ENCODE assay signal across 1 cellular context in the genomic region with DNA sequence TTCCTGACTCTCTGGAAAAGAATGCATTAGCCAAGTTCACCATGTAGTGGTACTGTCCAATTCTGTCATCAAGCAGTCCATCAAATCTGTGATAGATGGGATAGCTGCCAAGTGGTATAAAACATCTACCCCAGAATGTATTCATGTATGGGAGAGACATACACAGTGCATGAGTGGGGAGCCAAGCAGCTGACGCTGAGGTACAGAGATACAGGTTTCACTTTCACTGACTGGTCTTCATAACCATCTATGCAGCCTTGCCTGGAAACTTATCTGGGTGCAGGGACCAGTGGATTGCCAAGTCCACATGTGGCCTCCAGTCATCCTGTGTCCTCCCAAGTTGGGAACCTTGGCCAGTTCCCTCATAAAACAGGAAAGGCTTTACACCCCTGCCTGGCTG.
TF ChIP-seq lines count a peak whose summit lies in the region.

No MANE protein-coding gene starts in this region.

TF ChIP-seq in HepG2, 621 proteins besides CTCF, POLR2A, EP300 and RAD21 (continued from another document):
- TF ChIP-seq, protein P1, sequence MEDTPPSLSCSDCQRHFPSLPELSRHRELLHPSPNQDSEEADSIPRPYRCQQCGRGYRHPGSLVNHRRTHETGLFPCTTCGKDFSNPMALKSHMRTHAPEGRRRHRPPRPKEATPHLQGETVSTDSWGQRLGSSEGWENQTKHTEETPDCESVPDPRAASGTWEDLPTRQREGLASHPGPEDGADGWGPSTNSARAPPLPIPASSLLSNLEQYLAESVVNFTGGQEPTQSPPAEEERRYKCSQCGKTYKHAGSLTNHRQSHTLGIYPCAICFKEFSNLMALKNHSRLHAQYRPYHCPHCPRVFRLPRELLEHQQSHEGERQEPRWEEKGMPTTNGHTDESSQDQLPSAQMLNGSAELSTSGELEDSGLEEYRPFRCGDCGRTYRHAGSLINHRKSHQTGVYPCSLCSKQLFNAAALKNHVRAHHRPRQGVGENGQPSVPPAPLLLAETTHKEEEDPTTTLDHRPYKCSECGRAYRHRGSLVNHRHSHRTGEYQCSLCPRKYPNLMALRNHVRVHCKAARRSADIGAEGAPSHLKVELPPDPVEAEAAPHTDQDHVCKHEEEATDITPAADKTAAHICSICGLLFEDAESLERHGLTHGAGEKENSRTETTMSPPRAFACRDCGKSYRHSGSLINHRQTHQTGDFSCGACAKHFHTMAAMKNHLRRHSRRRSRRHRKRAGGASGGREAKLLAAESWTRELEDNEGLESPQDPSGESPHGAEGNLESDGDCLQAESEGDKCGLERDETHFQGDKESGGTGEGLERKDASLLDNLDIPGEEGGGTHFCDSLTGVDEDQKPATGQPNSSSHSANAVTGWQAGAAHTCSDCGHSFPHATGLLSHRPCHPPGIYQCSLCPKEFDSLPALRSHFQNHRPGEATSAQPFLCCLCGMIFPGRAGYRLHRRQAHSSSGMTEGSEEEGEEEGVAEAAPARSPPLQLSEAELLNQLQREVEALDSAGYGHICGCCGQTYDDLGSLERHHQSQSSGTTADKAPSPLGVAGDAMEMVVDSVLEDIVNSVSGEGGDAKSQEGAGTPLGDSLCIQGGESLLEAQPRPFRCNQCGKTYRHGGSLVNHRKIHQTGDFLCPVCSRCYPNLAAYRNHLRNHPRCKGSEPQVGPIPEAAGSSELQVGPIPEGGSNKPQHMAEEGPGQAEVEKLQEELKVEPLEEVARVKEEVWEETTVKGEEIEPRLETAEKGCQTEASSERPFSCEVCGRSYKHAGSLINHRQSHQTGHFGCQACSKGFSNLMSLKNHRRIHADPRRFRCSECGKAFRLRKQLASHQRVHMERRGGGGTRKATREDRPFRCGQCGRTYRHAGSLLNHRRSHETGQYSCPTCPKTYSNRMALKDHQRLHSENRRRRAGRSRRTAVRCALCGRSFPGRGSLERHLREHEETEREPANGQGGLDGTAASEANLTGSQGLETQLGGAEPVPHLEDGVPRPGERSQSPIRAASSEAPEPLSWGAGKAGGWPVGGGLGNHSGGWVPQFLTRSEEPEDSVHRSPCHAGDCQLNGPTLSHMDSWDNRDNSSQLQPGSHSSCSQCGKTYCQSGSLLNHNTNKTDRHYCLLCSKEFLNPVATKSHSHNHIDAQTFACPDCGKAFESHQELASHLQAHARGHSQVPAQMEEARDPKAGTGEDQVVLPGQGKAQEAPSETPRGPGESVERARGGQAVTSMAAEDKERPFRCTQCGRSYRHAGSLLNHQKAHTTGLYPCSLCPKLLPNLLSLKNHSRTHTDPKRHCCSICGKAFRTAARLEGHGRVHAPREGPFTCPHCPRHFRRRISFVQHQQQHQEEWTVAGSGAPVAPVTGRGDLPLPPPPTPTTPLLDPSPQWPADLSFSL (CRISPR knock-in tag; IDR thresholded peaks at IDR 0.05) = no peak
- TF ChIP-seq PREB (CRISPR knock-in tag; IDR thresholded peaks at IDR 0.05) (no peak), ZNF605 (CRISPR knock-in tag; IDR thresholded peaks at IDR 0.05) (no peak), SOX5 (CRISPR knock-in tag; IDR thresholded peaks at IDR 0.05; ENCODE audit: borderline replicate concordance) (no peak), ZNF282 (IDR thresholded peaks at IDR 0.05; ENCODE audit: partially characterized antibody) (no peak), ZNF776 (CRISPR knock-in tag; IDR thresholded peaks at IDR 0.05) (no peak)
